ENCODE assay signal across 34 cellular contexts in the genomic region with DNA sequence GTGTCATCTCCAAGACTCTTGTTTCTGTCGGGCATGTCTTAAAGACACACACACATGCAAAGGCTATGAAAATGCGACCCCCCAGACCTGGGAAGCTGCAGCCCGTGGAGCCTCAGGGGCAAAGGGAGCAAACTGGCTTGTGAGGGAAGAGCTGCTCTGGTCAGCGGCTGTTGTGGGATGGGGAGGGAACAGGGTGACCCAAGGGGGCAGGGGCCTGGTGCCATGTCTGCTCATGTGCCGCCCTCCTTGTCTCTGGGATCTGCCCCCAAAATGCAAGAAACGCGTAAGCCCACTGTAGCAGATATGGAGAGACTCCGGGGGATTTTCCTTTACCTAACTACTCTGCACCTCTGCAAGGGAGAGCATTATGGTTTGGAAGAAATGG.
"Had no signal": no experiment of that assay in that cellular context is flagged by ENCODE, and none has a peak within 500 bp of the region (broad histone marks: within the 10 kb centered on the region; RNA-seq: fewer than 3 reads in every experiment).

No MANE protein-coding gene starts in this region.

- H3K9me3 ChIP-seq: body of pancreas, breast epithelium, esophagus muscularis mucosa, gastrocnemius medialis had no signal

- H3K27ac Mint-ChIP-seq: activated CD4-positive, alpha-beta memory T cell treated with anti-CD3 and anti-CD28 coated beads for 36 hours; activated CD4-positive, alpha-beta T cell treated with anti-CD3 and anti-CD28 coated beads for 36 hours; activated CD4-positive, alpha-beta T cell treated with anti-CD3 and anti-CD28 coated beads, Interleukin-2, amount 10 ng/mL, durations not matched to agents 24 days and 14 days; activated CD8-positive, alpha-beta memory T cell treated with anti-CD3 and anti-CD28 coated beads, Interleukin-2, amount 10 ng/mL, durations not matched to agents 7 days and 5 days; activated CD8-positive, alpha-beta T cell treated with anti-CD3 and anti-CD28 coated beads, Interleukin-2, amount 10 ng/mL, durations not matched to agents 7 days and 5 days; activated naive CD4-positive, alpha-beta T cell treated with anti-CD3 and anti-CD28 coated beads for 36 hours; activated naive CD4-positive, alpha-beta T cell treated with anti-CD3 and anti-CD28 coated beads, Interleukin-2, amount 50 U/mL, for 24 hours; activated naive CD8-positive, alpha-beta T cell treated with anti-CD3 and anti-CD28 coated beads, Interleukin-2, amount 10 ng/mL, durations not matched to agents 7 days and 5 days; activated T-helper 1 cell treated with anti-CD3 and anti-CD28 coated beads, Interleukin-12 subunit alpha, Interleukin-12 subunit beta, Interleukin-2, Interleukin-4 antibody, amounts not matched to agents 30 ng/mL and 10 ng/mL and 1 ng/mL, durations not matched to agents 14 hours and 24 hours and 36 hours; activated T-helper 2 cell treated with anti-CD3 and anti-CD28 coated beads, Interferon-gamma antibody, Interleukin-2, Interleukin-4, amounts not matched to agents 10 μg/mL and 5 μg/mL and 100 μg/mL, durations not matched to agents 14 hours and 24 hours and 36 hours; dendritic cell treated with granulocyte-macrophage colony-stimulating factor and Interleukin-4, amounts not matched to agents 40 ng/mL and 50 ng/mL, for 4 days; effector memory CD8-positive, alpha-beta T cell; T-helper 17 cell; T-helper 2 cell treated with Interferon-gamma antibody and Interleukin-4, amounts not matched to agents 5 μg/mL and 100 μg/mL, for 36 hours had no signal

- DNase-seq: activated CD4-positive, alpha-beta memory T cell treated with anti-CD3 and anti-CD28 coated beads for 36 hours; activated CD4-positive, alpha-beta T cell treated with anti-CD3 and anti-CD28 coated beads for 36 hours; activated CD4-positive, alpha-beta T cell treated with anti-CD3 and anti-CD28 coated beads, Interleukin-2, amount 10 ng/mL, durations not matched to agents 24 days and 14 days; activated CD4-positive, CD25-positive, alpha-beta regulatory T cell; activated CD4-positive, CD25-positive, alpha-beta regulatory T cell treated with anti-CD3 and anti-CD28 coated beads, Interleukin-2, amount 50 U/mL, for 72 hours; activated CD8-positive, alpha-beta memory T cell treated with anti-CD3 and anti-CD28 coated beads, Interleukin-2, amount 10 ng/mL, durations not matched to agents 7 days and 5 days; activated CD8-positive, alpha-beta memory T cell treated with anti-CD3 and anti-CD28 coated beads, Interleukin-2, amount 50 U/mL, for 4 hours; activated CD8-positive, alpha-beta T cell treated with anti-CD3 and anti-CD28 coated beads, Interleukin-2, amount 10 ng/mL, durations not matched to agents 7 days and 5 days; activated effector memory CD4-positive, alpha-beta T cell treated with anti-CD3 and anti-CD28 coated beads, Interleukin-2, amount 50 U/mL, for 16 hours; activated naive CD4-positive, alpha-beta T cell treated with anti-CD3 and anti-CD28 coated beads for 36 hours; activated naive CD8-positive, alpha-beta T cell treated with anti-CD3 and anti-CD28 coated beads, Interleukin-2, amount 10 ng/mL, durations not matched to agents 7 days and 5 days; activated T-cell treated with anti-CD3 and anti-CD28 coated beads, Interleukin-2, amount 50 U/mL, for 1 hour; activated T-cell treated with anti-CD3 and anti-CD28 coated beads, Interleukin-2, amount 50 U/mL, for 48 hours; amniotic stem cell; aorta; body of pancreas; effector CD4-positive, alpha-beta T cell; effector memory CD8-positive, alpha-beta T cell; erythroblast; foreskin keratinocyte; gastrocnemius medialis; T-helper 1 cell; T-helper 17 cell; T1000 had no signal

- H3K9me3 Mint-ChIP-seq: activated CD4-positive, alpha-beta memory T cell treated with anti-CD3 and anti-CD28 coated beads for 36 hours; activated CD4-positive, alpha-beta T cell treated with anti-CD3 and anti-CD28 coated beads, Interleukin-2, amount 10 ng/mL, durations not matched to agents 24 days and 14 days; activated naive CD4-positive, alpha-beta T cell treated with anti-CD3 and anti-CD28 coated beads for 36 hours; activated naive CD4-positive, alpha-beta T cell treated with anti-CD3 and anti-CD28 coated beads, Interleukin-2, amount 50 U/mL, for 24 hours; activated naive CD8-positive, alpha-beta T cell treated with anti-CD3 and anti-CD28 coated beads, Interleukin-2, amount 10 ng/mL, durations not matched to agents 7 days and 5 days; activated T-helper 1 cell treated with anti-CD3 and anti-CD28 coated beads, Interleukin-12 subunit alpha, Interleukin-12 subunit beta, Interleukin-2, Interleukin-4 antibody, amounts not matched to agents 30 ng/mL and 10 ng/mL and 1 ng/mL, durations not matched to agents 14 hours and 24 hours and 36 hours; activated T-helper 2 cell treated with anti-CD3 and anti-CD28 coated beads, Interferon-gamma antibody, Interleukin-2, Interleukin-4, amounts not matched to agents 10 μg/mL and 5 μg/mL and 100 μg/mL, durations not matched to agents 14 hours and 24 hours and 36 hours; central memory CD8-positive, alpha-beta T cell; dendritic cell treated with granulocyte-macrophage colony-stimulating factor and Interleukin-4, amounts not matched to agents 40 ng/mL and 50 ng/mL, for 4 days; effector memory CD8-positive, alpha-beta T cell; T-helper 2 cell treated with Interferon-gamma antibody and Interleukin-4, amounts not matched to agents 5 μg/mL and 100 μg/mL, for 36 hours had no signal

- H3K4me3 Mint-ChIP-seq: activated CD4-positive, alpha-beta memory T cell treated with anti-CD3 and anti-CD28 coated beads for 36 hours; activated CD4-positive, alpha-beta T cell treated with anti-CD3 and anti-CD28 coated beads for 36 hours; activated CD4-positive, alpha-beta T cell treated with anti-CD3 and anti-CD28 coated beads, Interleukin-2, amount 10 ng/mL, durations not matched to agents 24 days and 14 days; activated CD8-positive, alpha-beta memory T cell treated with anti-CD3 and anti-CD28 coated beads, Interleukin-2, amount 10 ng/mL, durations not matched to agents 7 days and 5 days; activated CD8-positive, alpha-beta T cell treated with anti-CD3 and anti-CD28 coated beads, Interleukin-2, amount 10 ng/mL, durations not matched to agents 7 days and 5 days; activated naive CD4-positive, alpha-beta T cell treated with anti-CD3 and anti-CD28 coated beads for 36 hours; activated naive CD4-positive, alpha-beta T cell treated with anti-CD3 and anti-CD28 coated beads, Interleukin-2, amount 50 U/mL, for 24 hours; activated naive CD8-positive, alpha-beta T cell treated with anti-CD3 and anti-CD28 coated beads, Interleukin-2, amount 10 ng/mL, durations not matched to agents 7 days and 5 days; activated T-helper 1 cell treated with anti-CD3 and anti-CD28 coated beads, Interleukin-12 subunit alpha, Interleukin-12 subunit beta, Interleukin-2, Interleukin-4 antibody, amounts not matched to agents 30 ng/mL and 10 ng/mL and 1 ng/mL, durations not matched to agents 14 hours and 24 hours and 36 hours; central memory CD8-positive, alpha-beta T cell; dendritic cell treated with granulocyte-macrophage colony-stimulating factor and Interleukin-4, amounts not matched to agents 40 ng/mL and 50 ng/mL, for 4 days; effector memory CD8-positive, alpha-beta T cell; T-helper 17 cell; T-helper 2 cell treated with Interferon-gamma antibody and Interleukin-4, amounts not matched to agents 5 μg/mL and 100 μg/mL, for 36 hours had no signal

- H3K36me3 ChIP-seq: breast epithelium, cardiac muscle cell, gastrocnemius medialis had no signal

- H3K27me3 Mint-ChIP-seq: activated CD4-positive, alpha-beta memory T cell treated with anti-CD3 and anti-CD28 coated beads for 36 hours; activated CD4-positive, alpha-beta T cell treated with anti-CD3 and anti-CD28 coated beads for 36 hours; activated CD4-positive, alpha-beta T cell treated with anti-CD3 and anti-CD28 coated beads, Interleukin-2, amount 10 ng/mL, durations not matched to agents 24 days and 14 days; activated CD8-positive, alpha-beta memory T cell treated with anti-CD3 and anti-CD28 coated beads, Interleukin-2, amount 10 ng/mL, durations not matched to agents 7 days and 5 days; activated naive CD4-positive, alpha-beta T cell treated with anti-CD3 and anti-CD28 coated beads, Interleukin-2, amount 50 U/mL, for 24 hours; activated naive CD8-positive, alpha-beta T cell treated with anti-CD3 and anti-CD28 coated beads, Interleukin-2, amount 10 ng/mL, durations not matched to agents 7 days and 5 days; central memory CD8-positive, alpha-beta T cell; dendritic cell treated with granulocyte-macrophage colony-stimulating factor and Interleukin-4, amounts not matched to agents 40 ng/mL and 50 ng/mL, for 4 days; effector memory CD8-positive, alpha-beta T cell; T-helper 17 cell had no signal

- ATAC-seq: activated CD4-positive, alpha-beta T cell treated with anti-CD3 and anti-CD28 coated beads for 36 hours; activated CD8-positive, alpha-beta memory T cell treated with anti-CD3 and anti-CD28 coated beads, Interleukin-2, amount 10 ng/mL, durations not matched to agents 7 days and 5 days; activated CD8-positive, alpha-beta T cell treated with anti-CD3 and anti-CD28 coated beads, Interleukin-2, amount 10 ng/mL, durations not matched to agents 7 days and 5 days; body of pancreas; effector memory CD8-positive, alpha-beta T cell; foreskin keratinocyte; gastrocnemius medialis; T-helper 17 cell had no signal

- H3K36me3 Mint-ChIP-seq: activated CD4-positive, alpha-beta memory T cell treated with anti-CD3 and anti-CD28 coated beads for 36 hours; activated CD8-positive, alpha-beta memory T cell treated with anti-CD3 and anti-CD28 coated beads, Interleukin-2, amount 10 ng/mL, durations not matched to agents 7 days and 5 days; activated naive CD4-positive, alpha-beta T cell treated with anti-CD3 and anti-CD28 coated beads, Interleukin-2, amount 50 U/mL, for 24 hours; activated naive CD8-positive, alpha-beta T cell treated with anti-CD3 and anti-CD28 coated beads, Interleukin-2, amount 10 ng/mL, durations not matched to agents 7 days and 5 days had no signal

- H3K27me3 ChIP-seq: body of pancreas, cardiac muscle cell, esophagus muscularis mucosa, foreskin keratinocyte, gastrocnemius medialis had no signal

- H3K4me3 ChIP-seq: body of pancreas, breast epithelium, cardiac muscle cell, coronary artery, esophagus muscularis mucosa, gastrocnemius medialis had no signal

- H3K27ac ChIP-seq: body of pancreas, cardiac muscle cell, coronary artery, esophagus muscularis mucosa, foreskin keratinocyte had no signal
